8 cellular contexts compared by ENCODE assay signal in the genomic region with DNA sequence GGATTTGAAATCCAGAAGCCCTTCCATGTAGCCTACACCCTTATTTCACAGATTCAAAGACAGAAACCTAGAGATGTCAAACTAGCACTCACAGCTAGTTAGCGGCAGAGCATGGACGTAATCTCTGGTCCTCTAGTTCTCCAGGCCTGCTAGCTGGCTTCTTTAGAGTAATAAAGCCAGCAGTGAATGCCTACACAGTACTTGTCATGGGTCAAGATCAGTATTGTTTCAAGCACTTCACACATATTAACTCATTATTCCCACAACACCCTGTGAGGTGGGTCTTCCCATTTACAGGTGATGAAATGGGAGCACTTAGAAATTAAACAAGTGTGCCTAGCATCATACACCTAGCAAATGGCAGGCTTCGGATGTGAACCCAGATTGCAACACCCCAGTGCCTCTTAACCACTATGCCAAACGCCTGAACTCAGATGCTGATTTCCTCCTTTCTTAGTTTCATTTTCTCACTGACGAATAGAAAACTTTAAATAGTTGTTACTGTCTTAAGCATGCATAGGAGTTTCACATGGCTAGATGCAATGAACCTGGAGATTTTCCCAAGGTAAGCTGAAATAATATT. TPM values are rescaled to one million over a fixed set of nuclear protein-coding genes. Genes with fewer than 3 reads are reported as not detected.
DNase-seq lines count a peak whose midpoint lies in the region; ATAC-seq, FAIRE-seq and TF ChIP-seq lines count a peak whose summit lies in the region.

No MANE protein-coding gene starts in this region.

- H3K36me3 Mint-ChIP-seq in CD4-positive, alpha-beta T cell (ENCODE audit: low read depth) = no peaks in the 10 kb centered on the region
- peaks cover 2% of the 10 kb centered on the region for H3K36me3 Mint-ChIP-seq in activated CD4-positive, alpha-beta T cell treated with anti-CD3 and anti-CD28 coated beads, Interleukin-2, amount 10 ng/mL, durations not matched to agents 7 days and 5 days (ENCODE audit: low read depth)
- H3K36me3 Mint-ChIP-seq in osteocyte (ENCODE audit: unreplicated experiment) = no peaks in the 10 kb centered on the region

- peak overlapping the region; percentile 29 for H3K27ac ChIP-seq in CD4-positive, alpha-beta T cell (ENCODE audit: low read depth, low read length)
- H3K27ac ChIP-seq in small intestine (ENCODE audit: low read depth in 1 of 2, low read length in 1 of 2) = peak overlapping the region in 1 of 2 donors; percentile 2

- no peaks in the 10 kb centered on the region for H3K27me3 ChIP-seq in CD4-positive, alpha-beta T cell (ENCODE audit: control insufficient read depth, insufficient read depth, low read length)
- H3K27me3 ChIP-seq in small intestine (ENCODE audit: control insufficient read depth in 2 of 2, insufficient read depth in 2 of 2, low read length in 2 of 2) = no peaks in the 10 kb centered on the region

- TF ChIP-seq CTCF in CD4-positive, alpha-beta T cell (IDR thresholded peaks at IDR 0.05) = no peak
- TF ChIP-seq CTCF in osteocyte (IDR thresholded peaks at IDR 0.05) = no peak

- H3K27me3 Mint-ChIP-seq in CD4-positive, alpha-beta T cell = no peaks in the 10 kb centered on the region
- no peaks in the 10 kb centered on the region for H3K27me3 Mint-ChIP-seq in activated CD4-positive, alpha-beta T cell treated with anti-CD3 and anti-CD28 coated beads, Interleukin-2, amount 10 ng/mL, durations not matched to agents 7 days and 5 days
- H3K27me3 Mint-ChIP-seq in osteocyte (ENCODE audit: unreplicated experiment) = peaks cover 14% of the 10 kb centered on the region

- peak in 7 of 10 experiments; percentile 4 to 43 (median 22) for DNase-seq in CD4-positive, alpha-beta T cell
- peak; percentile 55 for DNase-seq in activated CD4-positive, alpha-beta T cell treated with anti-CD3 and anti-CD28 coated beads, Interleukin-2, amount 10 ng/mL, durations not matched to agents 7 days and 5 days
- DNase-seq in small intestine (peak; percentile 57), NCI-H1417 treated with DMSO at 0.1 percent for 48 hours (lab: John Stamatoyannopoulos, UW) (no peak), osteocyte (ENCODE audit: extremely low spot score, unreplicated experiment) (no peak), NCI-H524 (lab: John Stamatoyannopoulos, UW) (no peak)

- no peaks in the 10 kb centered on the region for H3K4me1 ChIP-seq in small intestine (ENCODE audit: control insufficient read depth in 2 of 2, insufficient read depth in 1 of 2, low read depth in 1 of 2, low read length in 1 of 2)

- no peaks in the 10 kb centered on the region for H3K9me3 ChIP-seq in CD4-positive, alpha-beta T cell (ENCODE audit: control insufficient read depth, low read length)
- H3K9me3 ChIP-seq in small intestine (ENCODE audit: control insufficient read depth, low read depth) = no peaks in the 10 kb centered on the region

- no peaks in the 10 kb centered on the region for H3K9me3 Mint-ChIP-seq in CD4-positive, alpha-beta T cell
- no peaks in the 10 kb centered on the region for H3K9me3 Mint-ChIP-seq in activated CD4-positive, alpha-beta T cell treated with anti-CD3 and anti-CD28 coated beads, Interleukin-2, amount 10 ng/mL, durations not matched to agents 7 days and 5 days
- H3K9me3 Mint-ChIP-seq in osteocyte (ENCODE audit: unreplicated experiment) = no peaks in the 10 kb centered on the region

- no peaks in the 10 kb centered on the region for H3K36me3 ChIP-seq in small intestine (ENCODE audit: control insufficient read depth in 2 of 2, insufficient read depth in 2 of 2, low read length in 2 of 2)

- H3K27ac Mint-ChIP-seq in CD4-positive, alpha-beta T cell = peak overlapping the region; percentile 88
- H3K27ac Mint-ChIP-seq in activated CD4-positive, alpha-beta T cell treated with anti-CD3 and anti-CD28 coated beads, Interleukin-2, amount 10 ng/mL, durations not matched to agents 7 days and 5 days = peak overlapping the region; percentile 83
- H3K27ac Mint-ChIP-seq in osteocyte (ENCODE audit: unreplicated experiment) = no peak overlapping the region

- no peak for FAIRE-seq in small intestine (lab: Jason Lieb, UNC)

- ATAC-seq in CD4-positive, alpha-beta T cell (ENCODE audit: poor library complexity) = peak; percentile 93
- ATAC-seq in GM19438 (IDR thresholded peaks at IDR 0.05; ENCODE audit: low read depth, unreplicated experiment) (peak; percentile 91), HG03432 (IDR thresholded peaks at IDR 0.05; ENCODE audit: unreplicated experiment) (peak; percentile 98)

- 33 to 44% (median 39%) methylated on average over 5 of the region's 5 CpGs for WGBS in small intestine, 3 donors

- H3K4me1 Mint-ChIP-seq in CD4-positive, alpha-beta T cell (ENCODE audit: low read depth) = peaks cover 28% of the 10 kb centered on the region
- peaks cover 30% of the 10 kb centered on the region for H3K4me1 Mint-ChIP-seq in activated CD4-positive, alpha-beta T cell treated with anti-CD3 and anti-CD28 coated beads, Interleukin-2, amount 10 ng/mL, durations not matched to agents 7 days and 5 days
- no peaks in the 10 kb centered on the region for H3K4me1 Mint-ChIP-seq in osteocyte (ENCODE audit: unreplicated experiment)

- CTCF ChIA-PET in CD4-positive, alpha-beta T cell (lab: Charles Lee) = no interaction called here
- CTCF ChIA-PET in activated CD4-positive, alpha-beta T cell treated with anti-CD3 and anti-CD28 coated beads, Interleukin-2, amount 10 ng/mL, durations not matched to agents 7 days and 5 days (lab: Charles Lee) = no interaction called here

- intact Hi-C loops in CD4-positive, alpha-beta T cell (cut with DNase I, micrococcal nuclease) = loop anchor here in 1 of 2 experiments (1.0 kb wide), 1 partner anchor 14 kb away; no protein-coding TSS in a partner anchor

- POLR2A ChIA-PET in CD4-positive, alpha-beta T cell (lab: Charles Lee) = interaction anchor here (0.5 to 6.4 kb wide), 5 partner anchors 14 to 1135 kb away, joined by 3 to 93 read pairs (median 4); partner anchors contain the start of gene ZBTB14
- POLR2A ChIA-PET in activated CD4-positive, alpha-beta T cell treated with anti-CD3 and anti-CD28 coated beads, Interleukin-2, amount 10 ng/mL, durations not matched to agents 7 days and 5 days (lab: Charles Lee) = no interaction called here

- peak overlapping the region; percentile 87 for H3K4me3 Mint-ChIP-seq in CD4-positive, alpha-beta T cell
- H3K4me3 Mint-ChIP-seq in activated CD4-positive, alpha-beta T cell treated with anti-CD3 and anti-CD28 coated beads, Interleukin-2, amount 10 ng/mL, durations not matched to agents 7 days and 5 days = peak overlapping the region; percentile 66
- H3K4me3 Mint-ChIP-seq in osteocyte (ENCODE audit: unreplicated experiment) = no peak overlapping the region

- H3K4me3 ChIP-seq in small intestine (ENCODE audit: low read depth in 1 of 2, low read length in 2 of 2) = no peak overlapping the region

RNA-seq across cellular contexts. Expression of gene ZBTB14, which starts 14.5 kb away (rescaled TPM):
- 10 to 100 TPM; 26.6 to 27.4 TPM for total RNA-seq in CD4-positive, alpha-beta T cell
- 10 to 100 TPM; 26.6 to 27.4 TPM for total RNA-seq in activated CD4-positive, alpha-beta T cell treated with anti-CD3 and anti-CD28 coated beads, Interleukin-2, amount 10 ng/mL, durations not matched to agents 7 days and 5 days
- polyA plus RNA-seq in small intestine = 1 to 10 TPM; 5.4 to 7.0 (median 6.9) TPM
- 14.2 and 14.4 TPM in 2 replicates for total RNA-seq in osteocyte

Comparison
In these comparisons a context has a peak if more than half of its experiments do, and no peak if none do; other contexts are left out.
1. DNase-seq: peak in CD4-positive, alpha-beta T cell (7 of 10), activated CD4-positive, alpha-beta T cell treated with anti-CD3 and anti-CD28 coated beads, Interleukin-2, amount 10 ng/mL, durations not matched to agents 7 days and 5 days (single experiment) and small intestine (single experiment); none in NCI-H1417 treated with DMSO at 0.1 percent for 48 hours (single experiment), osteocyte (single experiment) and NCI-H524 (0 of 2).
2. Peak in every context shown above with its lines, with median percentiles within 50 percentile points of each other: ATAC-seq.